ENCODE assay signal across 1 cellular context in genomic region chr16:23595246-23595950, GRCh38.
TF ChIP-seq lines count a peak whose summit lies in the region.

No MANE protein-coding gene starts in this region.

TF ChIP-seq in GM12878, 131 proteins besides CTCF, POLR2A, EP300 and RAD21:
- TF ChIP-seq ZNF207 (IDR thresholded peaks at IDR 0.05; ENCODE audit: borderline replicate concordance) (no peak), MTA2 (IDR thresholded peaks at IDR 0.05; ENCODE audit: low read depth) (no peak), TCF12 (IDR thresholded peaks at IDR 0.05; ENCODE audit: low read depth, low read length) (no peak), CREM (IDR thresholded peaks at IDR 0.05; ENCODE audit: low read depth) (no peak), CHD1 (IDR thresholded peaks at IDR 0.05; ENCODE audit: low read depth, low read length) (no peak), CBFB (IDR thresholded peaks at IDR 0.05; ENCODE audit: low read depth) (no peak), NR2F1 (conservative IDR thresholded peaks at IDR 0.05) (no peak)
TF ChIP-seq in GM12878: peak in this region for 0.
